Comparison of ENCODE assay signal across 8 cellular contexts in genomic region chr10:22003111-22003963, GRCh38. TPM values are rescaled to one million over a fixed set of nuclear protein-coding genes. Genes with fewer than 3 reads are reported as not detected.
DNase-seq lines count a peak whose midpoint lies in the region; ATAC-seq, FAIRE-seq and TF ChIP-seq lines count a peak whose summit lies in the region.

A gene with protein sequence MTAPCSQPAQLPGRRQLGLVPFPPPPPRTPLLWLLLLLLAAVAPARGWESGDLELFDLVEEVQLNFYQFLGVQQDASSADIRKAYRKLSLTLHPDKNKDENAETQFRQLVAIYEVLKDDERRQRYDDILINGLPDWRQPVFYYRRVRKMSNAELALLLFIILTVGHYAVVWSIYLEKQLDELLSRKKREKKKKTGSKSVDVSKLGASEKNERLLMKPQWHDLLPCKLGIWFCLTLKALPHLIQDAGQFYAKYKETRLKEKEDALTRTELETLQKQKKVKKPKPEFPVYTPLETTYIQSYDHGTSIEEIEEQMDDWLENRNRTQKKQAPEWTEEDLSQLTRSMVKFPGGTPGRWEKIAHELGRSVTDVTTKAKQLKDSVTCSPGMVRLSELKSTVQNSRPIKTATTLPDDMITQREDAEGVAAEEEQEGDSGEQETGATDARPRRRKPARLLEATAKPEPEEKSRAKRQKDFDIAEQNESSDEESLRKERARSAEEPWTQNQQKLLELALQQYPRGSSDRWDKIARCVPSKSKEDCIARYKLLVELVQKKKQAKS (minus strand): TSS chr10:22003730. CDS start chr10:22003434, 296 bp downstream.

- ATAC-seq in HG02852 (IDR thresholded peaks at IDR 0.05; ENCODE audit: unreplicated experiment) (peak; percentile 94), T-cell (replicated peaks in 1 of 4) (peak; percentile 93 to 95 (median 94))

- POLR2A ChIA-PET in T-cell (lab: Charles Lee): interaction anchor here (0.5 to 1.1 kb wide), 11 partner anchors 10 to 986 kb away, joined by 3 to 10 read pairs (median 3); no protein-coding TSS in a partner anchor

- H3K4me1 Mint-ChIP-seq in T-cell (peaks cover 45 to 56% (median 49%) of the 10 kb centered on the region in 3 donors), type B pancreatic cell (ENCODE audit: unreplicated experiment) (peaks cover 6% of the 10 kb centered on the region)

- H3K9me3 Mint-ChIP-seq in T-cell (no peaks in the 10 kb centered on the region), type B pancreatic cell (no peaks in the 10 kb centered on the region)

- peak; percentile 100 for FAIRE-seq in GM12892 (lab: Jason Lieb, UNC)

- DNase-seq in GM12892 (ENCODE audit: insufficient read length) (peak; percentile 76), NCI-H1436 treated with DMSO at 0.1 percent for 48 hours (lab: John Stamatoyannopoulos, UW) (peak; percentile 86), T-cell (peak; percentile 92 to 100 (median 97)), cardiac septum (ENCODE audit: low spot score) (peak; percentile 99), pons (ENCODE audit: low spot score) (peak; percentile 97), type B pancreatic cell (ENCODE audit: extremely low spot score, unreplicated experiment) (peak; percentile 97)

- peak; percentile 39 for TF ChIP-seq CTCF in type B pancreatic cell (conservative IDR thresholded peaks at IDR 0.05)

- peak within 1 kb of the TSS; percentile 61 for H3K27ac ChIP-seq in adipose tissue (ENCODE audit: low read depth, low read length)

- H3K36me3 Mint-ChIP-seq in T-cell: no peaks in the 10 kb centered on the region
- peaks cover 7% of the 10 kb centered on the region for H3K36me3 Mint-ChIP-seq in type B pancreatic cell

- CTCF ChIA-PET in T-cell (lab: Charles Lee): interaction anchor here (0.6 to 2.8 kb wide), 15 partner anchors 8 to 986 kb away, joined by 3 to 44 read pairs (median 4); no protein-coding TSS in a partner anchor

- WGBS in adipose tissue, 3 donors: 0 to 1% (median 0%) methylated on average over 80 to 88 of the region's 88 CpGs

- intact Hi-C loops in cardiac septum (cut with DNase I): loop anchor here (2.0 to 10.0 kb wide), 6 partner anchors 221 to 1061 kb away; partner anchors contain the start of gene BMI1

- H3K27me3 Mint-ChIP-seq in T-cell (peaks cover 0 to 1% of the 10 kb centered on the region in 2 donors), type B pancreatic cell (no peaks in the 10 kb centered on the region)

- H3K27ac Mint-ChIP-seq in T-cell (peak within 1 kb of the TSS; percentile 89 to 94), type B pancreatic cell (peak within 1 kb of the TSS; percentile 85)

- TF ChIP-seq POLR2A in GM12892 (IDR thresholded peaks at IDR 0.05; ENCODE audit: low read depth, low read length): peak; percentile 90; the same call in 1 of the 2 replicates

- peak within 1 kb of the TSS; percentile 88 to 95 (median 94) for H3K4me3 Mint-ChIP-seq in T-cell
- peak within 1 kb of the TSS; percentile 92 for H3K4me3 Mint-ChIP-seq in type B pancreatic cell

RNA-seq across cellular contexts. Expression of the gene that starts here (rescaled TPM):
- 14.3 TPM for polyA plus RNA-seq in GM12892 (2012; ENCODE audit: missing spikeins)
- total RNA-seq in T-cell (10 to 100 TPM; 12.8 to 23.1 (median 16.7) TPM), cardiac septum (12.9 TPM), type B pancreatic cell (ENCODE audit: low replicate concordance) (18.2 and 27.6 TPM in 2 replicates)
- polyA plus RNA-seq in adipose tissue: 10 to 100 TPM; 22.8 to 37.4 (median 23.1) TPM

Comparison
In these comparisons a context has a peak if more than half of its experiments do, and no peak if none do; other contexts are left out.
1. Peak in every context shown above with its lines: DNase-seq, ATAC-seq and H3K27ac ChIP-seq.